In the genomic region with DNA sequence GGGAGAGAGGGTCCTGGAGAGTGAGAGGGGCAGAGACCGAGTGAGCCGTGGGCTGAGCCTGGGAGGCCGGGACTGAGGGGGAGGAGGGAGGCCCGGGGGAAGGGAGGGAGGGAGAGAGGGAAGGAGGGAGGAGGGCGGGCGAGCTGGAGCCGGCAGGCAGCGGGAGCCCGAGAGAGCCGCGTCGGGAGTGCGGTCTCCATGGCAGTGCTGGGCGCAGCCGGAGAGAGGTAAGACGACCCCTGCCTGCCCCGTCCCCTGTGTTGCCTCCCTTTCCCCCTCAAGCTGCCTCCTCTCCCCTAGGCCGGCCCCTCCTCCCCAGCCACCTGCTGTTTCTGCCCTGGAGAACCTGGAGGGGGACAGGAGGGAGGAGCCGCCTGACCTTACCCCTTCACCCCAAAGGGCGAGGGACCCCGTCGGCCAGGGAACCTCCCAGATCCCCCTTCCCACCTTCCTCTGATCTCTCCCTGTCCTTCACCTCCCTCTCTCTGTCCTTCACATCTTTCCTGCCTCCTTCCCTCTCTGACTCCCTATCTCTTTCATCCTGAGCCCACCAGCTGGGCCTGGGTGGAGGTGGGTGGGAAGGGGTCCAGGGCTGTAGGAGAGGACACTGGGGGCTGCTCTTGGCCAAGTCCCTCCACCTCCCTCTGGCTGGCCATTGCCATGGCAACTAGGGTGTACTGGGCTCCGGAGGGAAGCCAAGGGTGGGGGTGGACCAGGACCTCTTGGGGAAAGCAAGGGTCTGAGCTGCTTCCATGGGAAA, we compare ENCODE assay signal across 8 cellular contexts.
DNase-seq lines count a peak whose midpoint lies in the region; ATAC-seq lines count a peak whose summit lies in the region.

A gene with protein sequence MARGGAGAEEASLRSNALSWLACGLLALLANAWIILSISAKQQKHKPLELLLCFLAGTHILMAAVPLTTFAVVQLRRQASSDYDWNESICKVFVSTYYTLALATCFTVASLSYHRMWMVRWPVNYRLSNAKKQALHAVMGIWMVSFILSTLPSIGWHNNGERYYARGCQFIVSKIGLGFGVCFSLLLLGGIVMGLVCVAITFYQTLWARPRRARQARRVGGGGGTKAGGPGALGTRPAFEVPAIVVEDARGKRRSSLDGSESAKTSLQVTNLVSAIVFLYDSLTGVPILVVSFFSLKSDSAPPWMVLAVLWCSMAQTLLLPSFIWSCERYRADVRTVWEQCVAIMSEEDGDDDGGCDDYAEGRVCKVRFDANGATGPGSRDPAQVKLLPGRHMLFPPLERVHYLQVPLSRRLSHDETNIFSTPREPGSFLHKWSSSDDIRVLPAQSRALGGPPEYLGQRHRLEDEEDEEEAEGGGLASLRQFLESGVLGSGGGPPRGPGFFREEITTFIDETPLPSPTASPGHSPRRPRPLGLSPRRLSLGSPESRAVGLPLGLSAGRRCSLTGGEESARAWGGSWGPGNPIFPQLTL (plus strand): TSS at position 148 of the 760 bp plus-strand sequence. CDS start 2,078 bp downstream, outside the sequence.

- H3K36me3 Mint-ChIP-seq in T-helper 2 cell treated with Interferon-gamma antibody and Interleukin-4, amounts not matched to agents 5 μg/mL and 100 μg/mL, for 36 hours (ENCODE audit: low read depth) = peaks cover 28% of the 10 kb centered on the region

- H3K4me3 Mint-ChIP-seq in T-helper 2 cell treated with Interferon-gamma antibody and Interleukin-4, amounts not matched to agents 5 μg/mL and 100 μg/mL, for 36 hours = peak within 1 kb of the TSS; percentile 53

- H3K4me3 ChIP-seq in skin epidermis = peak within 1 kb of the TSS; percentile 13 to 44 (median 31)

- H3K27ac ChIP-seq in caudate nucleus (ENCODE audit: low read depth, low read length) = peak within 1 kb of the TSS; percentile 67
- peak within 1 kb of the TSS in 11 of 21 experiments; percentile 5 to 62 (median 46) for H3K27ac ChIP-seq in skin epidermis

- ATAC-seq in GM21526 (IDR thresholded peaks at IDR 0.05; ENCODE audit: low FRiP score, unreplicated experiment) = no peak
- ATAC-seq in HG02798 (IDR thresholded peaks at IDR 0.05; ENCODE audit: poor library complexity, unreplicated experiment) = no peak

- H3K27ac Mint-ChIP-seq in T-helper 2 cell treated with Interferon-gamma antibody and Interleukin-4, amounts not matched to agents 5 μg/mL and 100 μg/mL, for 36 hours = peak within 1 kb of the TSS; percentile 32

- peaks cover 17% of the 10 kb centered on the region for H3K4me1 Mint-ChIP-seq in T-helper 2 cell treated with Interferon-gamma antibody and Interleukin-4, amounts not matched to agents 5 μg/mL and 100 μg/mL, for 36 hours (ENCODE audit: low read depth)

- H3K27me3 Mint-ChIP-seq in T-helper 2 cell treated with Interferon-gamma antibody and Interleukin-4, amounts not matched to agents 5 μg/mL and 100 μg/mL, for 36 hours (ENCODE audit: low read depth) = peaks cover 36% of the 10 kb centered on the region

- DNase-seq in T-helper 2 cell treated with Interferon-gamma antibody and Interleukin-4, amounts not matched to agents 5 μg/mL and 100 μg/mL, for 36 hours (ENCODE audit: low spot score) = no peak
- DNase-seq in T-helper 2 cell (no peak), NCI-H2171 treated with DMSO at 0.1 percent for 48 hours (lab: John Stamatoyannopoulos, UW) (peak; percentile 99), caudate nucleus (lab: John Stamatoyannopoulos, UW) (peak in 22 of 61 donors; percentile 25 to 78 (median 62)), islet precursor cell (peak; percentile 94)

- no peaks in the 10 kb centered on the region for H3K9me3 Mint-ChIP-seq in T-helper 2 cell treated with Interferon-gamma antibody and Interleukin-4, amounts not matched to agents 5 μg/mL and 100 μg/mL, for 36 hours

Comparison
In these comparisons a context has a peak if more than half of its experiments do, and no peak if none do; other contexts are left out.
1. DNase-seq: peak in NCI-H2171 treated with DMSO at 0.1 percent for 48 hours (single experiment) and islet precursor cell (single experiment); none in T-helper 2 cell treated with Interferon-gamma antibody and Interleukin-4, amounts not matched to agents 5 μg/mL and 100 μg/mL, for 36 hours (single experiment) and T-helper 2 cell (0 of 5).